Comparison of ENCODE assay signal across 10 cellular contexts in genomic region chr12:21169878-21170472, GRCh38. TPM values are rescaled to one million over a fixed set of nuclear protein-coding genes. Genes with fewer than 3 reads are reported as not detected.
DNase-seq lines count a peak whose midpoint lies in the region; ATAC-seq, FAIRE-seq and TF ChIP-seq lines count a peak whose summit lies in the region.
"Had no signal": no experiment of that assay in that cellular context is flagged by ENCODE, and none has a peak within 500 bp of the region (broad histone marks: within the 10 kb centered on the region; RNA-seq: fewer than 3 reads in every experiment).

No MANE protein-coding gene starts in this region.

- H3K9me3 Mint-ChIP-seq in activated T-cell treated with anti-CD3 and anti-CD28 coated beads, Interleukin-2, amount 50 U/mL, for 72 hours, result peaks cover 0 to 3% of the 10 kb centered on the region in 2 donors
- H3K9me3 Mint-ChIP-seq: dendritic cell treated with granulocyte-macrophage colony-stimulating factor and Interleukin-4, amounts not matched to agents 40 ng/mL and 50 ng/mL, for 4 days had no signal

- H3K36me3 ChIP-seq in endothelial cell of umbilical vein (ENCODE audit: control insufficient read depth in 2 of 2, extremely low read depth in 1 of 2, insufficient read depth in 2 of 2, low read length in 2 of 2), result no peaks in the 10 kb centered on the region

- POLR2A ChIA-PET in endothelial cell of umbilical vein (lab: Charles Lee), result no interaction called here

- TF ChIP-seq CTCF in endothelial cell of umbilical vein (IDR thresholded peaks at IDR 0.05; ENCODE audit: extremely low read depth in 1 of 2, insufficient read depth in 1 of 2, low read depth in 1 of 2, low read length in 2 of 2), result peak; percentile 61 to 64

- peaks cover 0 to 1% of the 10 kb centered on the region in 2 donors for H3K36me3 Mint-ChIP-seq in activated T-cell treated with anti-CD3 and anti-CD28 coated beads, Interleukin-2, amount 50 U/mL, for 72 hours (ENCODE audit: insufficient read depth in 2 of 2)

- no peaks in the 10 kb centered on the region for H3K9me1 ChIP-seq in endothelial cell of umbilical vein (replicated peaks; ENCODE audit: control insufficient read depth, extremely low read depth, insufficient read depth, low read length)

- no peak for ATAC-seq in activated T-cell treated with anti-CD3 and anti-CD28 coated beads, Interleukin-2, amount 50 U/mL, for 72 hours (replicated peaks in 1 of 2)
- peak; percentile 70 for ATAC-seq in GM21825 (IDR thresholded peaks at IDR 0.05; ENCODE audit: unreplicated experiment)
- ATAC-seq in SK-N-SH treated with all-trans-retinoic acid at 6 μM for 48 hours, result peak; percentile 67; the same call in 2 of the 3 replicates

- H3K27me3 Mint-ChIP-seq in activated T-cell treated with anti-CD3 and anti-CD28 coated beads, Interleukin-2, amount 50 U/mL, for 72 hours (ENCODE audit: low read depth), result no peaks in the 10 kb centered on the region
- H3K27me3 Mint-ChIP-seq: dendritic cell treated with granulocyte-macrophage colony-stimulating factor and Interleukin-4, amounts not matched to agents 40 ng/mL and 50 ng/mL, for 4 days had no signal

- H3K4me1 Mint-ChIP-seq in activated T-cell treated with anti-CD3 and anti-CD28 coated beads, Interleukin-2, amount 50 U/mL, for 72 hours (ENCODE audit: low read depth), result no peaks in the 10 kb centered on the region

- no peak overlapping the region for H3K27ac Mint-ChIP-seq in activated T-cell treated with anti-CD3 and anti-CD28 coated beads, Interleukin-2, amount 50 U/mL, for 72 hours
- H3K27ac Mint-ChIP-seq: dendritic cell treated with granulocyte-macrophage colony-stimulating factor and Interleukin-4, amounts not matched to agents 40 ng/mL and 50 ng/mL, for 4 days had no signal

- no peak overlapping the region for H3K4me3 Mint-ChIP-seq in activated T-cell treated with anti-CD3 and anti-CD28 coated beads, Interleukin-2, amount 50 U/mL, for 72 hours
- H3K4me3 Mint-ChIP-seq: dendritic cell treated with granulocyte-macrophage colony-stimulating factor and Interleukin-4, amounts not matched to agents 40 ng/mL and 50 ng/mL, for 4 days had no signal

- DNase-seq in activated T-cell treated with anti-CD3 and anti-CD28 coated beads, Interleukin-2, amount 50 U/mL, for 72 hours, result peak; percentile 17 to 42
- DNase-seq in activated T-cell treated with anti-CD3 and anti-CD28 coated beads, Interleukin-2, amount 50 U/mL, for 1 hour, result no peak
- DNase-seq in LoVo (ENCODE audit: low spot score) (peak; percentile 61), endothelial cell of umbilical vein (ENCODE audit: low read depth, low spot score) (peak; percentile 64), pons (ENCODE audit: low spot score) (peak; percentile 3), Ammon's horn (ENCODE audit: low spot score) (no peak)

- CTCF ChIA-PET in endothelial cell of umbilical vein (lab: Charles Lee), result no interaction called here

- peak; percentile 77 for FAIRE-seq in endothelial cell of umbilical vein (lab: Jason Lieb, UNC)

- intact Hi-C loops in endothelial cell of umbilical vein (cut with micrococcal nuclease), result loop anchor here (1.0 kb wide), 3 partner anchors 220 to 524 kb away; no protein-coding TSS in a partner anchor

- H3K27me3 ChIP-seq in endothelial cell of umbilical vein (ENCODE audit: control insufficient read depth in 2 of 2, insufficient read depth in 2 of 2, low read length in 2 of 2), result no peaks in the 10 kb centered on the region

- no peaks in the 10 kb centered on the region for H4K20me1 ChIP-seq in endothelial cell of umbilical vein (replicated peaks; ENCODE audit: control insufficient read depth, extremely low read depth, insufficient read depth, low read length)

- H3K4me3 ChIP-seq in endothelial cell of umbilical vein (replicated peaks in 1 of 3; ENCODE audit: insufficient read depth in 1 of 3, low read depth in 1 of 3, low read length in 3 of 3), result no peak overlapping the region

- H2AFZ ChIP-seq in endothelial cell of umbilical vein (ENCODE audit: low read depth, low read length), result no peak overlapping the region

- dilution Hi-C loops in endothelial cell of umbilical vein (cut with MboI; ENCODE audit: extremely low pct_ligation_motif_present, low sequenced_read_pairs), result no loop called here

- H3K4me1 ChIP-seq in endothelial cell of umbilical vein (ENCODE audit: control insufficient read depth, extremely low read depth, insufficient read depth, low read length), result no peaks in the 10 kb centered on the region

- H3K27ac ChIP-seq in endothelial cell of umbilical vein (ENCODE audit: insufficient read depth, low read depth, low read length), result no peak overlapping the region

- H3K4me2 ChIP-seq in endothelial cell of umbilical vein (ENCODE audit: insufficient read depth, low read length), result no peak overlapping the region

- H3K79me2 ChIP-seq in endothelial cell of umbilical vein (ENCODE audit: control insufficient read depth, insufficient read depth, low read length), result no peaks in the 10 kb centered on the region

- no TSS peak for BruUV-seq in endothelial cell of umbilical vein (replicated peaks; lab: Mats Ljungman, UMichigan)

- H3K9me3 ChIP-seq in endothelial cell of umbilical vein (replicated peaks; ENCODE audit: control insufficient read depth, insufficient read depth, low read length), result no peaks in the 10 kb centered on the region

- no peak for TF ChIP-seq POLR2A in endothelial cell of umbilical vein (IDR thresholded peaks at IDR 0.05; ENCODE audit: low read depth, low read length)

- H3K9ac ChIP-seq in endothelial cell of umbilical vein (replicated peaks; ENCODE audit: extremely low read depth, insufficient read depth, low read length), result no peak overlapping the region

TF ChIP-seq in SK-N-SH treated with all-trans-retinoic acid at 6 μM for 48 hours, 23 proteins besides CTCF, POLR2A, EP300 and RAD21 (continues in another document):
- no peak for TF ChIP-seq ARNTL (CRISPR knock-in tag; IDR thresholded peaks at IDR 0.05; ENCODE audit: borderline replicate concordance, low read depth)
- TF ChIP-seq TCF4 (CRISPR knock-in tag; IDR thresholded peaks at IDR 0.05; ENCODE audit: borderline replicate concordance), result no peak
- no peak for TF ChIP-seq PATZ1 (CRISPR knock-in tag; IDR thresholded peaks at IDR 0.05; ENCODE audit: borderline replicate concordance)
- TF ChIP-seq OSR1 (CRISPR knock-in tag; IDR thresholded peaks at IDR 0.05), result no peak
- no peak for TF ChIP-seq GLIS3 (CRISPR knock-in tag; IDR thresholded peaks at IDR 0.05)
- no peak for TF ChIP-seq ESRRG (CRISPR knock-in tag; IDR thresholded peaks at IDR 0.05)
- no peak for TF ChIP-seq RARB (CRISPR knock-in tag; IDR thresholded peaks at IDR 0.05)
- no peak for TF ChIP-seq TOX (CRISPR knock-in tag; IDR thresholded peaks at IDR 0.05; ENCODE audit: borderline replicate concordance)

TF ChIP-seq in endothelial cell of umbilical vein, 7 proteins besides CTCF, POLR2A, EP300 and RAD21:
- TF ChIP-seq MYC (IDR thresholded peaks at IDR 0.05; ENCODE audit: low read depth, low read length) (no peak), FOS (IDR thresholded peaks at IDR 0.05; ENCODE audit: borderline replicate concordance, insufficient read depth, low read length) (no peak), EZH2 (IDR thresholded peaks at IDR 0.05; ENCODE audit: borderline replicate concordance, low read depth, low read length, severe bottlenecking) (no peak)

RNA-seq across cellular contexts. Expression of gene SLCO1B1, which starts 39.0 kb away (rescaled TPM):
- not detected for total RNA-seq in activated T-cell treated with anti-CD3 and anti-CD28 coated beads, Interleukin-2, amount 50 U/mL, for 72 hours
- total RNA-seq in endothelial cell of umbilical vein, result not detected in 2 replicates
- polyA plus RNA-seq in endothelial cell of umbilical vein, result not detected in 2 replicates
- not detected in 2 replicates for polyA plus RNA-seq in endothelial cell of umbilical vein (2011; cell fraction: cytosol; rRNA removed)
- not detected in 2 replicates for polyA plus RNA-seq in endothelial cell of umbilical vein (2011; cell fraction: nucleus; rRNA removed)
- not detected in 2 replicates for polyA plus RNA-seq in endothelial cell of umbilical vein (2012)
- polyA minus RNA-seq in endothelial cell of umbilical vein, result not detected in 2 replicates
- polyA minus RNA-seq in endothelial cell of umbilical vein (2011; cell fraction: cytosol; rRNA and poly(A)+ RNA removed), result not detected
- not detected in 2 replicates for polyA minus RNA-seq in endothelial cell of umbilical vein (2011; cell fraction: nucleus; rRNA and poly(A)+ RNA removed)
- total RNA-seq: subcutaneous adipose tissue had no signal

Comparison
In these comparisons a context has a peak if more than half of its experiments do, and no peak if none do; other contexts are left out.
1. DNase-seq: peak in activated T-cell treated with anti-CD3 and anti-CD28 coated beads, Interleukin-2, amount 50 U/mL, for 72 hours (2 of 2), LoVo (single experiment), endothelial cell of umbilical vein (single experiment) and pons (single experiment); none in activated T-cell treated with anti-CD3 and anti-CD28 coated beads, Interleukin-2, amount 50 U/mL, for 1 hour (single experiment) and Ammon's horn (single experiment).
2. ATAC-seq: peak in GM21825 (single experiment) and SK-N-SH treated with all-trans-retinoic acid at 6 μM for 48 hours (single experiment); none in activated T-cell treated with anti-CD3 and anti-CD28 coated beads, Interleukin-2, amount 50 U/mL, for 72 hours (0 of 2).